Comparison of ENCODE assay signal across 8 cellular contexts in genomic region chr3:117036259-117036799, GRCh38.
DNase-seq lines count a peak whose midpoint lies in the region; ATAC-seq, FAIRE-seq and TF ChIP-seq lines count a peak whose summit lies in the region.

No MANE protein-coding gene starts in this region.

- DNase-seq in A172 (ENCODE audit: low spot score) (peak; percentile 5), ascending aorta (ENCODE audit: low spot score in 2 of 2) (peak in 1 of 2 donors; percentile 85), medulla oblongata (ENCODE audit: extremely low spot score) (peak; percentile 85), posterior vena cava (ENCODE audit: low spot score) (no peak), HTR-8/SVneo (ENCODE audit: insufficient read length, low spot score) (no peak), NCI-H510A treated with DMSO at 0.1 percent for 48 hours (lab: John Stamatoyannopoulos, UW) (no peak)

- H3K4me1 ChIP-seq in ascending aorta, result peaks cover 0 to 11% of the 10 kb centered on the region in 2 donors

- no peak for TF ChIP-seq CTCF in ascending aorta (IDR thresholded peaks at IDR 0.05)

- FAIRE-seq in HTR-8/SVneo (lab: Jason Lieb, UNC), result no peak

- H3K27ac ChIP-seq in ascending aorta, result peak overlapping the region; percentile 61 to 64

- H3K4me3 ChIP-seq in ascending aorta, result no peak overlapping the region

- no peaks in the 10 kb centered on the region for H3K9me3 ChIP-seq in ascending aorta

- H3K27me3 ChIP-seq in ascending aorta, result no peaks in the 10 kb centered on the region

- intact Hi-C loops in ascending aorta (cut with DNase I) (no loop called here), posterior vena cava (cut with DNase I) (no loop called here)

- ATAC-seq in HG02885 (IDR thresholded peaks at IDR 0.05; ENCODE audit: poor library complexity, unreplicated experiment) (peak; percentile 69), HG02798 (IDR thresholded peaks at IDR 0.05; ENCODE audit: poor library complexity, unreplicated experiment) (no peak)

- H3K36me3 ChIP-seq in ascending aorta, result no peaks in the 10 kb centered on the region

Comparison
In these comparisons a context has a peak if more than half of its experiments do, and no peak if none do; other contexts are left out.
1. DNase-seq: peak in A172 (single experiment) and medulla oblongata (single experiment); none in posterior vena cava (single experiment), HTR-8/SVneo (single experiment) and NCI-H510A treated with DMSO at 0.1 percent for 48 hours (single experiment).